Comparison of ENCODE assay signal across 14 cellular contexts in the genomic region with DNA sequence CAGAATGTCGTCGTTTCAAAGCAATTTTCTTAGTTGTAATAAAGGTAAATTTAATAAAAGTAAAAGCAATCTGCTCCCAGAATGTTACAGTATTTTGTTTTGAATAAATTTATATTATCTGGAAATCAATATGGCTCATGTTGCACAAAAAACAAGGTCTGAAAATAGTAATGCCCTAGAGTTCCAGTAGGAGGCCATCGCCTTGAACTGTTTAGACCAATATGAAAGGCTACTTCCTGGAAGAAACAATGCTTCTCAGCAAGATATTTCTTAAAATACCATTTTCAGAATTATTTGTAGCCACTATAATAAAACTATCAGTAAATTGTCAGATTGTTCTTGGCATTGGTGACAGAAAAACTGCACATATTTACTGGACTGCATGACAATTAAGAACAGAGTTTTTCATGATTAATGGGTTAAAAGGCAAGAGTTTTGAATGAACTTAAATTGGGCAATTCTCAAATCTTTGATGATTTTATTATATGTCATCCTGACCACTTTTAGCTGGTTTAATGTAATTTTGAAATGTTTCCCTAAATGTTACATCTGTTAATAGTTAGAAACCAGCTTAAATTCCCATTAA.
A peak's percentile ranks its signal among the peaks of the same experiment; 100 is the strongest.
DNase-seq lines count a peak whose midpoint lies in the region; ATAC-seq and TF ChIP-seq lines count a peak whose summit lies in the region.
"Had no signal": no experiment of that assay in that cellular context is flagged by ENCODE, and none has a peak within 500 bp of the region (broad histone marks: within the 10 kb centered on the region; RNA-seq: fewer than 3 reads in every experiment).

No MANE protein-coding gene starts in this region.

- H3K27me3 ChIP-seq in Loucy (ENCODE audit: insufficient read depth, low read length, poor library complexity, severe bottlenecking) = no peaks in the 10 kb centered on the region
- no peaks in the 10 kb centered on the region for H3K27me3 ChIP-seq in effector memory CD4-positive, alpha-beta T cell (replicated peaks; ENCODE audit: control insufficient read depth, insufficient read depth, low read length, poor library complexity, severe bottlenecking)
- H3K27me3 ChIP-seq: sigmoid colon had no signal

- DNase-seq in DMS53 (lab: John Stamatoyannopoulos, UW) (peak; percentile 36), DMS53 treated with DMSO at 0.1 percent for 48 hours (lab: John Stamatoyannopoulos, UW; ENCODE audit: unreplicated experiment) (no peak), chondrocyte (ENCODE audit: low spot score) (no peak), neural crest cell (ENCODE audit: low read depth, low spot score) (no peak), NCI-H1436 (lab: John Stamatoyannopoulos, UW) (no peak)
- DNase-seq in effector memory CD4-positive, alpha-beta T cell = no peak
- DNase-seq: activated T-cell treated with anti-CD3 and anti-CD28 coated beads for 4 hours, amygdala, Right ventricle myocardium superior, sigmoid colon had no signal

- H3K27me3 Mint-ChIP-seq in chondrocyte (ENCODE audit: low read depth) (no peaks in the 10 kb centered on the region), neural crest cell (ENCODE audit: low read depth) (no peaks in the 10 kb centered on the region)
- H3K27me3 Mint-ChIP-seq: IgD-negative memory B cell had no signal

- H3K9me3 ChIP-seq in Loucy (ENCODE audit: insufficient read depth, low read depth, low read length) = no peaks in the 10 kb centered on the region
- no peaks in the 10 kb centered on the region for H3K9me3 ChIP-seq in effector memory CD4-positive, alpha-beta T cell (ENCODE audit: control insufficient read depth, low read length)
- H3K9me3 ChIP-seq: sigmoid colon, thoracic aorta had no signal

- H3K36me3 Mint-ChIP-seq in chondrocyte (ENCODE audit: low read depth) = peaks cover 2% of the 10 kb centered on the region
- H3K36me3 Mint-ChIP-seq in neural crest cell (ENCODE audit: low read depth) = peaks cover 15% of the 10 kb centered on the region

- H3K9ac ChIP-seq in Loucy (ENCODE audit: low read depth, low read length, poor library complexity, severe bottlenecking) = no peak overlapping the region

- H4K20me1 ChIP-seq in Loucy (ENCODE audit: insufficient read depth, low read length, poor library complexity, severe bottlenecking) = no peaks in the 10 kb centered on the region

- H3K27ac Mint-ChIP-seq in chondrocyte (ENCODE audit: unreplicated experiment) (no peak overlapping the region), neural crest cell (ENCODE audit: unreplicated experiment) (no peak overlapping the region)

- no peaks in the 10 kb centered on the region for H3F3A ChIP-seq in Loucy (ENCODE audit: low read depth)

- no peak overlapping the region for H2AFZ ChIP-seq in Loucy (ENCODE audit: low read length)

- no peak for ATAC-seq in GM21367 (IDR thresholded peaks at IDR 0.05; ENCODE audit: unreplicated experiment)

- peaks cover 8% of the 10 kb centered on the region for H3K4me1 Mint-ChIP-seq in chondrocyte (ENCODE audit: low read depth)
- H3K4me1 Mint-ChIP-seq in neural crest cell = no peaks in the 10 kb centered on the region

- H3K36me3 ChIP-seq in Loucy (ENCODE audit: insufficient read depth, low read length) = no peaks in the 10 kb centered on the region
- no peaks in the 10 kb centered on the region for H3K36me3 ChIP-seq in effector memory CD4-positive, alpha-beta T cell (ENCODE audit: control insufficient read depth, insufficient read depth, low read length)
- H3K36me3 ChIP-seq: sigmoid colon, thoracic aorta had no signal

- H3K4me2 ChIP-seq in Loucy (ENCODE audit: low read depth, low read length, poor library complexity, severe bottlenecking) = no peak overlapping the region

- 0 out of 2 replicates have a peak, but pooled peaks have one; percentile 22 for TF ChIP-seq CTCF in Loucy (conservative IDR thresholded peaks at IDR 0.05; ENCODE audit: low read length)
- TF ChIP-seq CTCF in chondrocyte (IDR thresholded peaks at IDR 0.05) = peak; percentile 54
- peak; percentile 50 for TF ChIP-seq CTCF in neural crest cell (conservative IDR thresholded peaks at IDR 0.05)

- H3K9me2 ChIP-seq in Loucy (replicated peaks; ENCODE audit: low read depth, low read length) = no peaks in the 10 kb centered on the region

- H3K9me3 Mint-ChIP-seq in chondrocyte (ENCODE audit: low read depth) (no peaks in the 10 kb centered on the region), neural crest cell (peaks cover 9% of the 10 kb centered on the region)

- no peak overlapping the region for H3K4me3 Mint-ChIP-seq in chondrocyte (ENCODE audit: unreplicated experiment)
- no peak overlapping the region for H3K4me3 Mint-ChIP-seq in neural crest cell
- H3K4me3 Mint-ChIP-seq: IgD-negative memory B cell had no signal

- H3K4me3 ChIP-seq in Loucy (ENCODE audit: low read length, poor library complexity, severe bottlenecking) = no peak overlapping the region
- no peak overlapping the region for H3K4me3 ChIP-seq in effector memory CD4-positive, alpha-beta T cell (ENCODE audit: insufficient read depth, low read depth, low read length, poor library complexity, severe bottlenecking)
- H3K4me3 ChIP-seq: sigmoid colon, thoracic aorta had no signal

- H3K4me1 ChIP-seq in Loucy (ENCODE audit: insufficient read depth, low read length, poor library complexity, severe bottlenecking) = no peaks in the 10 kb centered on the region
- no peaks in the 10 kb centered on the region for H3K4me1 ChIP-seq in effector memory CD4-positive, alpha-beta T cell (ENCODE audit: control insufficient read depth, insufficient read depth, low read length, poor library complexity, severe bottlenecking)

- H3K79me2 ChIP-seq in Loucy (ENCODE audit: insufficient read depth, low read length) = no peaks in the 10 kb centered on the region

- H3K27ac ChIP-seq in effector memory CD4-positive, alpha-beta T cell (ENCODE audit: insufficient read depth, low read length, poor library complexity, severe bottlenecking) = no peak overlapping the region
- H3K27ac ChIP-seq: sigmoid colon, thoracic aorta had no signal
